15 cellular contexts compared by ENCODE assay signal in genomic region chr3:9945358-9945757, GRCh38. TPM values are rescaled to one million over a fixed set of nuclear protein-coding genes. Genes with fewer than 3 reads are reported as not detected.
DNase-seq lines count a peak whose midpoint lies in the region; TF ChIP-seq lines count a peak whose summit lies in the region.
"Had no signal": no experiment of that assay in that cellular context is flagged by ENCODE, and none has a peak within 500 bp of the region (broad histone marks: within the 10 kb centered on the region; RNA-seq: fewer than 3 reads in every experiment).

No MANE protein-coding gene starts in this region.

- H3K27ac ChIP-seq in effector memory CD4-positive, alpha-beta T cell (ENCODE audit: insufficient read depth, low read length, poor library complexity, severe bottlenecking): peak overlapping the region; percentile 21
- H3K27ac ChIP-seq in Peyer's patch: no peak overlapping the region

- H3K27ac Mint-ChIP-seq in activated T-cell treated with anti-CD3 and anti-CD28 coated beads, Interleukin-2, amount 50 U/mL, for 24 hours: peak overlapping the region; percentile 67

- H3K4me3 ChIP-seq in MG63: no peak overlapping the region; the same call in 1 of the 2 replicates
- H3K4me3 ChIP-seq in effector memory CD4-positive, alpha-beta T cell (ENCODE audit: insufficient read depth, low read depth, low read length, poor library complexity, severe bottlenecking): no peak overlapping the region
- H3K4me3 ChIP-seq in Peyer's patch: no peak overlapping the region

- H3K27me3 ChIP-seq in MG63 (no peaks in the 10 kb centered on the region), Peyer's patch (no peaks in the 10 kb centered on the region)
- no peaks in the 10 kb centered on the region for H3K27me3 ChIP-seq in effector memory CD4-positive, alpha-beta T cell (replicated peaks; ENCODE audit: control insufficient read depth, insufficient read depth, low read length, poor library complexity, severe bottlenecking)
- H3K27me3 ChIP-seq: vagina had no signal

- H3K9me3 ChIP-seq in MG63 (no peaks in the 10 kb centered on the region), Peyer's patch (no peaks in the 10 kb centered on the region)
- H3K9me3 ChIP-seq in effector memory CD4-positive, alpha-beta T cell (ENCODE audit: control insufficient read depth, low read length): no peaks in the 10 kb centered on the region
- H3K9me3 ChIP-seq: SK-N-SH, vagina had no signal

- H3K4me1 ChIP-seq in effector memory CD4-positive, alpha-beta T cell (ENCODE audit: control insufficient read depth, insufficient read depth, low read length, poor library complexity, severe bottlenecking): no peaks in the 10 kb centered on the region
- H3K4me1 ChIP-seq in Peyer's patch: peaks cover 0 to 8% (median 0%) of the 10 kb centered on the region in 4 donors

- peaks cover 10% of the 10 kb centered on the region for H3K4me1 Mint-ChIP-seq in activated T-cell treated with anti-CD3 and anti-CD28 coated beads, Interleukin-2, amount 50 U/mL, for 24 hours (ENCODE audit: low read depth)

- TF ChIP-seq CTCF in Peyer's patch (IDR thresholded peaks at IDR 0.05): no peak

- no peak for TF ChIP-seq POLR2A in Peyer's patch (IDR thresholded peaks at IDR 0.05)

- H3K27me3 Mint-ChIP-seq in activated T-cell treated with anti-CD3 and anti-CD28 coated beads, Interleukin-2, amount 50 U/mL, for 24 hours: no peaks in the 10 kb centered on the region
- H3K27me3 Mint-ChIP-seq: naive B cell had no signal

- intact Hi-C loops in posterior vena cava (cut with DNase I): no loop called here

- peaks cover 4% of the 10 kb centered on the region; the same call in 1 of the 2 replicates for H3K36me3 ChIP-seq in MG63
- peaks cover 6% of the 10 kb centered on the region for H3K36me3 ChIP-seq in effector memory CD4-positive, alpha-beta T cell (ENCODE audit: control insufficient read depth, insufficient read depth, low read length)
- H3K36me3 ChIP-seq in Peyer's patch: peaks cover 0 to 5% (median 0%) of the 10 kb centered on the region in 3 donors

- no peak for DNase-seq in activated T-cell treated with anti-CD3 and anti-CD28 coated beads, Interleukin-2, amount 50 U/mL, for 24 hours
- DNase-seq in activated T-cell treated with anti-CD3 and anti-CD28 coated beads for 4 hours (no peak), MG63 (peak; percentile 39), posterior vena cava (ENCODE audit: low spot score) (peak; percentile 65), AG08396 (ENCODE audit: low spot score) (no peak), germinal center (ENCODE audit: low spot score) (no peak), Peyer's patch (no peak)
- DNase-seq in effector memory CD4-positive, alpha-beta T cell: no peak
- DNase-seq: foreskin fibroblast; islet precursor cell; naive B cell; NCI-H187; NK-92 treated with Interleukin-12 subunit alpha and Interleukin-12 subunit beta, amount 100 ng/mL, for 24 hours; SK-N-SH had no signal

- no peaks in the 10 kb centered on the region for H3K9me3 Mint-ChIP-seq in activated T-cell treated with anti-CD3 and anti-CD28 coated beads, Interleukin-2, amount 50 U/mL, for 24 hours
- H3K9me3 Mint-ChIP-seq: naive B cell had no signal

- peak overlapping the region; percentile 65 for H3K4me3 Mint-ChIP-seq in activated T-cell treated with anti-CD3 and anti-CD28 coated beads, Interleukin-2, amount 50 U/mL, for 24 hours

- H3K36me3 Mint-ChIP-seq in activated T-cell treated with anti-CD3 and anti-CD28 coated beads, Interleukin-2, amount 50 U/mL, for 24 hours (ENCODE audit: low read depth): peaks cover 51% of the 10 kb centered on the region
- H3K36me3 Mint-ChIP-seq: naive B cell had no signal

RNA-seq across cellular contexts. Expression of gene PRRT3, which starts 6.8 kb away (rescaled TPM):
- total RNA-seq in MG63 (2014; rRNA removed; shearing (Covaris generic); ENCODE audit: low replicate concordance): 0.23 TPM in 1 of 2 replicates, not detected in the other
- 1 to 10 TPM; 1.5 to 2.7 TPM for total RNA-seq in posterior vena cava
- 10 to 100 TPM in 1 of 4 donors, 1 to 10 TPM in 3; 1.9 to 13.2 (median 3.6) TPM for total RNA-seq in Peyer's patch

RNA-seq across cellular contexts. Expression of gene CRELD1, which starts 11.7 kb away (rescaled TPM):
- total RNA-seq in MG63 (2014; rRNA removed; shearing (Covaris generic); ENCODE audit: low replicate concordance): 19.1 and 22.6 TPM in 2 replicates
- total RNA-seq in posterior vena cava (10 to 100 TPM; 22.3 to 29.5 TPM), Peyer's patch (10 to 100 TPM; 21.9 to 45.6 (median 34.4) TPM)

RNA-seq across cellular contexts. Expression of gene IL17RC, which starts 28.5 kb away (rescaled TPM):
- 12.1 and 14.8 TPM in 2 replicates for total RNA-seq in MG63 (2014; rRNA removed; shearing (Covaris generic); ENCODE audit: low replicate concordance)
- total RNA-seq in posterior vena cava (10 to 100 TPM; 31.9 to 41.1 TPM), Peyer's patch (100 to 1,000 TPM in 3 of 4 donors, 10 to 100 TPM in 1; 22.3 to 125 (median 123) TPM)

RNA-seq across cellular contexts. Expression of gene EMC3, which starts 41.3 kb away (rescaled TPM):
- total RNA-seq in MG63 (2014; rRNA removed; shearing (Covaris generic); ENCODE audit: low replicate concordance): 18.8 and 72.4 TPM in 2 replicates
- total RNA-seq in posterior vena cava: 10 to 100 TPM; 50.4 to 52.8 TPM
- total RNA-seq in Peyer's patch: 10 to 100 TPM; 23.9 to 42.2 (median 32.8) TPM

RNA-seq across cellular contexts. Expression of gene IL17RE, which starts 42.7 kb away (rescaled TPM):
- total RNA-seq in MG63 (2014; rRNA removed; shearing (Covaris generic); ENCODE audit: low replicate concordance): 0.30 TPM in 1 of 2 replicates, not detected in the other
- total RNA-seq in posterior vena cava: 1 to 10 TPM; 9.6 to 10.0 TPM
- 100 to 1,000 TPM in 2 of 4 donors, 10 to 100 TPM in 2; 11.6 to 160 (median 109) TPM for total RNA-seq in Peyer's patch

Comparison
In these comparisons a context has a peak if more than half of its experiments do, and no peak if none do; other contexts are left out.
1. DNase-seq: peak in MG63 (single experiment) and posterior vena cava (single experiment); none in activated T-cell treated with anti-CD3 and anti-CD28 coated beads, Interleukin-2, amount 50 U/mL, for 24 hours (single experiment), activated T-cell treated with anti-CD3 and anti-CD28 coated beads for 4 hours (single experiment), effector memory CD4-positive, alpha-beta T cell (0 of 3), AG08396 (single experiment), germinal center (single experiment) and Peyer's patch (0 of 3).